23 cellular contexts compared by ENCODE assay signal in genomic region chr2:120448427-120448826, GRCh38.
"Had no signal": no experiment of that assay in that cellular context is flagged by ENCODE, and none has a peak within 500 bp of the region (broad histone marks: within the 10 kb centered on the region; RNA-seq: fewer than 3 reads in every experiment).

No MANE protein-coding gene starts in this region.

- DNase-seq: occipital lobe; psoas muscle; right cardiac atrium; right lobe of liver; small intestine; stimulated activated CD4-positive, alpha-beta T cell treated with anti-CD3 and anti-CD28 coated beads, Interleukin-15, amount 100 ng/mL, for 24 hours; stimulated activated CD4-positive, alpha-beta T cell treated with anti-CD3 and anti-CD28 coated beads, Interleukin-2, amount 100 ng/mL, for 24 hours; stimulated activated CD4-positive, alpha-beta T cell treated with anti-CD3 and anti-CD28 coated beads, Interleukin-2, amount 100 ng/mL, for 48 hours; stimulated activated CD4-positive, alpha-beta T cell treated with anti-CD3 and anti-CD28 coated beads, Interleukin-4, amount 100 ng/mL, for 24 hours; stimulated activated naive B cell treated with anti-CD40 and anti-IgM and Interleukin-4, amounts not matched to agents 10 μg/mL and 1 μg/mL and 100 μg/mL, for 72 hours; stimulated activated naive CD4-positive, alpha-beta T cell treated with Interleukin-2 at 50 U/mL for 16 hours; stomach; trophoblast cell had no signal

- H3K36me3 ChIP-seq: neural progenitor cell, ovary, right lobe of liver, sigmoid colon, stomach, thoracic aorta, thyroid gland, tibial nerve, upper lobe of left lung, vagina had no signal

- H3K27ac ChIP-seq: neural progenitor cell, ovary, parathyroid adenoma, psoas muscle, right lobe of liver, sigmoid colon, stomach, thoracic aorta, tibial nerve, upper lobe of left lung, vagina had no signal

- ATAC-seq: psoas muscle; right cardiac atrium; right lobe of liver; stimulated activated effector memory CD8-positive, alpha-beta T cell treated with anti-CD3 and anti-CD28 coated beads, Interleukin-12 subunit alpha, Interleukin-12 subunit beta, amount 100 ng/mL, for 72 hours; stimulated activated naive B cell treated with anti-CD40 and anti-IgM and Interleukin-4, amounts not matched to agents 10 μg/mL and 1 μg/mL and 100 μg/mL, for 72 hours had no signal

- H3K4me3 ChIP-seq: neural progenitor cell, ovary, psoas muscle, right lobe of liver, sigmoid colon, stomach, thoracic aorta, thyroid gland, tibial nerve, upper lobe of left lung, vagina had no signal

- H3K4me1 ChIP-seq: neural progenitor cell, parathyroid adenoma, psoas muscle, right lobe of liver, sigmoid colon, tibial nerve, upper lobe of left lung, vagina had no signal

- H3K27me3 ChIP-seq: ovary, right lobe of liver, thyroid gland, vagina had no signal

- H3K9me3 ChIP-seq: ovary, psoas muscle, right lobe of liver, sigmoid colon, stomach, thoracic aorta, thyroid gland, tibial nerve, upper lobe of left lung, vagina had no signal
